ENCODE assay signal across 8 cellular contexts in the genomic region with DNA sequence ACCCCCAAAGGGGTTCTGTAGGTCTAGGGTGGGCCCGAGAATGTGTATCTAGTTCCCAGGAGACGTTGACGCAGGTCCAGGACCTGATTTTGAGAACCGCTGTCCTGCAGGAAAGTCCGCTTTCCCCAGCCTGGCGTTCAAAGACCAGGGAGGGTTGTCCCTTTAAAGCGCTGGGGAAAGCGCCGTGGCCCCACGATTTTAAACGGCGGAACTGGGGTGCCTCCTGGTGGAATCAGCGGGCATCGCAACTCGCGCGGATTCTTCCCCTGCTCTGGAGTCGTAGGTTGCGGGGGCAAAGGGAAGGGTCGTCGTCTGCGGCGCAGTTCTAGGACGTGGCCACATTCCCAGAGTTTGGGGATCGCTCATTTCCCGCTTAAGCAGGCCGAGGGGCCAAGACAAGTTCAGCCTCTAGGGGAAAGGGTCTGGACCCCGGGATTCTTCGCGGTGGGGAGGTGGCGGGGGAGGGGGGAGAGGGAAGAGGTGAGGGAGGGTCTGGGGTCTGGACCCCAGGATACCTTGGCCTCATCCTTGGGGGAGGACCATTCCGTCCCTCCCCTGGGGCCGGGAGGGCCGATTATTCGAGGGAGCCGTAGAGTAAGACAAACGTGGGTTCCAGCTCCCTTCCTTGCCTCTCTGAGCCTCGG. TPM values are rescaled to one million over a fixed set of nuclear protein-coding genes. Genes with fewer than 3 reads are reported as not detected.
DNase-seq lines count a peak whose midpoint lies in the region; ATAC-seq lines count a peak whose summit lies in the region.

No MANE protein-coding gene starts in this region.

- H3K4me3 ChIP-seq in ACC112 (ENCODE audit: low read depth, low read length): peak overlapping the region; percentile 76

- H3K27ac Mint-ChIP-seq in activated CD4-positive, alpha-beta memory T cell treated with anti-CD3 and anti-CD28 coated beads for 36 hours: no peak overlapping the region

- no peak overlapping the region for H3K4me3 Mint-ChIP-seq in activated CD4-positive, alpha-beta memory T cell treated with anti-CD3 and anti-CD28 coated beads for 36 hours

- no peaks in the 10 kb centered on the region for H3K36me3 Mint-ChIP-seq in activated CD4-positive, alpha-beta memory T cell treated with anti-CD3 and anti-CD28 coated beads for 36 hours

- DNase-seq in GM19240 (ENCODE audit: insufficient read length, low spot score) (peak; percentile 67), NCI-H510A (lab: John Stamatoyannopoulos, UW) (peak; percentile 44), medulla oblongata (ENCODE audit: extremely low spot score) (peak; percentile 88)
- DNase-seq in activated CD4-positive, alpha-beta memory T cell treated with anti-CD3 and anti-CD28 coated beads for 36 hours: peak; percentile 83
- peak; percentile 64 for DNase-seq in effector CD8-positive, alpha-beta T cell (lab: John Stamatoyannopoulos, UW)
- peak; percentile 42 for DNase-seq in stimulated activated CD8-positive, alpha-beta memory T cell treated with anti-CD3 and anti-CD28 coated beads, Interleukin-12 subunit alpha, Interleukin-12 subunit beta, amount 100 ng/mL, for 24 hours (ENCODE audit: extremely low read depth)

- CTCF ChIA-PET in activated CD4-positive, alpha-beta memory T cell treated with anti-CD3 and anti-CD28 coated beads for 36 hours (lab: Charles Lee): interaction anchor here (0.8 to 3.8 kb wide), 12 partner anchors 17 to 207 kb away, joined by 3 to 59 read pairs (median 6); no protein-coding TSS in a partner anchor

- POLR2A ChIA-PET in activated CD4-positive, alpha-beta memory T cell treated with anti-CD3 and anti-CD28 coated beads for 36 hours (lab: Charles Lee): no interaction called here

- no peaks in the 10 kb centered on the region for H3K36me3 ChIP-seq in ACC112 (ENCODE audit: insufficient read depth, low read length)

- H3K27me3 ChIP-seq in ACC112 (ENCODE audit: insufficient read depth, low read length): no peaks in the 10 kb centered on the region; the same call in 1 of the 2 replicates

- no peaks in the 10 kb centered on the region for H3K79me2 ChIP-seq in ACC112 (ENCODE audit: control insufficient read depth, insufficient read depth, low read length, unreplicated experiment)

- peak overlapping the region; percentile 83 for H2AFZ ChIP-seq in ACC112 (ENCODE audit: low read length, unreplicated experiment)

- no peak for ATAC-seq in HG02970 (IDR thresholded peaks at IDR 0.05; ENCODE audit: low FRiP score, unreplicated experiment)

- no peaks in the 10 kb centered on the region for H3K4me1 ChIP-seq in ACC112 (ENCODE audit: control insufficient read depth, insufficient read depth, low read length, unreplicated experiment)

- H3K27ac ChIP-seq in ACC112 (ENCODE audit: low read depth, low read length): no peak overlapping the region

- H3K4me1 Mint-ChIP-seq in activated CD4-positive, alpha-beta memory T cell treated with anti-CD3 and anti-CD28 coated beads for 36 hours (ENCODE audit: low read depth): peaks cover 8% of the 10 kb centered on the region

- intact Hi-C loops in activated CD4-positive, alpha-beta memory T cell treated with anti-CD3 and anti-CD28 coated beads for 36 hours (cut with micrococcal nuclease): loop anchor here (1.0 kb wide), 2 partner anchors 86 to 93 kb away; no protein-coding TSS in a partner anchor

- no peaks in the 10 kb centered on the region for H3K9me3 Mint-ChIP-seq in activated CD4-positive, alpha-beta memory T cell treated with anti-CD3 and anti-CD28 coated beads for 36 hours

- peaks cover 62% of the 10 kb centered on the region for H3K27me3 Mint-ChIP-seq in activated CD4-positive, alpha-beta memory T cell treated with anti-CD3 and anti-CD28 coated beads for 36 hours

RNA-seq across cellular contexts. Expression of a gene that starts 7.7 kb away (rescaled TPM):
- total RNA-seq in activated CD4-positive, alpha-beta memory T cell treated with anti-CD3 and anti-CD28 coated beads for 36 hours: under 1 TPM; 0.05 to 0.07 TPM

RNA-seq across cellular contexts. Expression of a gene that starts 16.6 kb away (rescaled TPM):
- under 1 TPM; 0.17 to 0.44 TPM for total RNA-seq in activated CD4-positive, alpha-beta memory T cell treated with anti-CD3 and anti-CD28 coated beads for 36 hours

RNA-seq across cellular contexts. Expression of a gene that starts 59.2 kb away (rescaled TPM):
- not detected for total RNA-seq in activated CD4-positive, alpha-beta memory T cell treated with anti-CD3 and anti-CD28 coated beads for 36 hours
